ENCODE assay signal across 10 cellular contexts in genomic region chr1:21337010-21337437, GRCh38. TPM values are rescaled to one million over a fixed set of nuclear protein-coding genes. Genes with fewer than 3 reads are reported as not detected.
DNase-seq lines count a peak whose midpoint lies in the region; ATAC-seq, FAIRE-seq and TF ChIP-seq lines count a peak whose summit lies in the region.
"Had no signal": no experiment of that assay in that cellular context is flagged by ENCODE, and none has a peak within 500 bp of the region (broad histone marks: within the 10 kb centered on the region; RNA-seq: fewer than 3 reads in every experiment).

No MANE protein-coding gene starts in this region.

- peak overlapping the region in 2 of 3 experiments; percentile 45 to 74 for H3K27ac Mint-ChIP-seq in nephron

- POLR2A ChIA-PET in GM12878 (lab: Charles Lee) = interaction anchor here (4.6 to 8.9 kb wide), 3 partner anchors 7 to 44 kb away, joined by 32 to 88 read pairs (median 60); partner anchors contain the start of gene ECE1

- 71% methylated on average over 8 of the region's 8 CpGs for WGBS in GM12878 (ENCODE audit: insufficient coverage, insufficient replicate concordance, low lambda C conversion rate, missing lambda C conversion rate)

- no peak for FAIRE-seq in GM12878 (lab: Jason Lieb, UNC)

- H3K4me3 ChIP-seq in right atrium auricular region = no peak overlapping the region
- no peak overlapping the region for H3K4me3 ChIP-seq in GM12878

- RAD21 ChIA-PET in GM12878 (lab: Charles Lee; ENCODE audit: unreplicated experiment) = interaction anchor here (0.9 to 3.6 kb wide), 11 partner anchors 8 to 82 kb away, joined by 3 to 26 read pairs (median 7); partner anchors contain the start of gene ECE1

- H3K9ac ChIP-seq in GM12878 (ENCODE audit: control insufficient read depth, insufficient read depth, low read length) = no peak overlapping the region

- peaks cover 14% of the 10 kb centered on the region for H3K79me2 ChIP-seq in GM12878 (ENCODE audit: control insufficient read depth, insufficient read depth, low read length)

- no TSS peak for BruUV-seq in GM12878 (replicated peaks; lab: Mats Ljungman, UMichigan)

- H3K9me3 ChIP-seq in right atrium auricular region (no peaks in the 10 kb centered on the region), GM12878 (replicated peaks; ENCODE audit: control insufficient read depth, insufficient read depth, low read length) (no peaks in the 10 kb centered on the region)

- H3K36me3 ChIP-seq in right atrium auricular region = peaks cover 7% of the 10 kb centered on the region
- H3K36me3 ChIP-seq in GM12878 (ENCODE audit: control insufficient read depth in 2 of 2, insufficient read depth in 2 of 2, low read length in 1 of 2) = no peaks in the 10 kb centered on the region

- H3K4me1 Mint-ChIP-seq in nephron = peaks cover 70% of the 10 kb centered on the region

- no peaks in the 10 kb centered on the region; the same call in 1 of the 2 replicates for H4K20me1 ChIP-seq in GM12878 (ENCODE audit: control insufficient read depth, insufficient read depth)

- H3K36me3 Mint-ChIP-seq in nephron (ENCODE audit: low read depth) = no peaks in the 10 kb centered on the region

- TF ChIP-seq RAD21 in GM12878 (IDR thresholded peaks at IDR 0.05; ENCODE audit: insufficient read depth, low read depth, low read length) = no peak

- in situ Hi-C loops in GM12878 (cut with MboI) = no loop called here

- no peak overlapping the region for H2AFZ ChIP-seq in GM12878 (ENCODE audit: control insufficient read depth, low read depth, low read length)

- peaks cover 17% of the 10 kb centered on the region for H3K27me3 Mint-ChIP-seq in nephron (ENCODE audit: low read depth)

- intact Hi-C loops in Right ventricle myocardium superior (cut with DNase I) = no loop called here
- intact Hi-C loops in GM12878 (cut with micrococcal nuclease; ENCODE audit: unreplicated experiment) = no loop called here

- H3K27me3 ChIP-seq in right atrium auricular region (no peaks in the 10 kb centered on the region), GM12878 (replicated peaks in 1 of 2; ENCODE audit: control insufficient read depth in 2 of 2, insufficient read depth in 2 of 2, low read length in 1 of 2) (no peaks in the 10 kb centered on the region)

- H3K4me3 Mint-ChIP-seq in nephron = no peak overlapping the region

- SMC1A ChIA-PET in GM12878 (lab: Charles Lee; ENCODE audit: uncharacterized antibody, unreplicated experiment) = interaction anchor here (0.5 to 10.1 kb wide), 9 partner anchors 12 to 129 kb away, joined by 3 to 123 read pairs (median 11); partner anchors contain the start of gene ECE1

- no peak for TF ChIP-seq POLR2A in GM12878 (IDR thresholded peaks at IDR 0.05; ENCODE audit: low read depth, low read length)

- peak overlapping the region; percentile 13; the same call in 1 of the 2 replicates for H3K4me2 ChIP-seq in GM12878 (ENCODE audit: control insufficient read depth, insufficient read depth)

- TF ChIP-seq EP300 in GM12878 (IDR thresholded peaks at IDR 0.05; ENCODE audit: borderline replicate concordance in 1 of 2, control insufficient read depth in 1 of 2, low read depth in 2 of 2, low read length in 2 of 2) = no peak

- TF ChIP-seq CTCF in right atrium auricular region (IDR thresholded peaks at IDR 0.05) (no peak), GM12878 (IDR thresholded peaks at IDR 0.05 in 2 of 3, conservative IDR thresholded peaks at IDR 0.05 in 1 of 3; ENCODE audit: control insufficient read depth in 2 of 3, extremely low read depth in 1 of 3, insufficient read depth in 1 of 3, low read depth in 3 of 3, low read length in 3 of 3) (no peak), nephron (IDR thresholded peaks at IDR 0.05; ENCODE audit: unreplicated experiment in 3 of 3) (no peak)

- no peak for DNase-seq in right atrium auricular region (ENCODE audit: low spot score)
- no peak for DNase-seq in Right ventricle myocardium superior
- no peak for DNase-seq in GM12878 (ENCODE audit: low read depth, low spot score)
- no peak for DNase-seq in anterior cingulate cortex (lab: John Stamatoyannopoulos, UW)
- DNase-seq: activated CD4-positive, alpha-beta T cell treated with anti-CD3 and anti-CD28 coated beads, Interleukin-2, amount 50 U/mL, for 1 hour; NCI-H2029 treated with DMSO at 0.1 percent for 48 hours had no signal

- ATAC-seq in Right ventricle myocardium superior (ENCODE audit: poor library complexity) (no peak), GM12878 (no peak), HG03571 (IDR thresholded peaks at IDR 0.05; ENCODE audit: unreplicated experiment) (no peak), GM21526 (IDR thresholded peaks at IDR 0.05; ENCODE audit: low FRiP score, unreplicated experiment) (no peak), GM21825 (IDR thresholded peaks at IDR 0.05; ENCODE audit: unreplicated experiment) (no peak)

- CTCF ChIA-PET in GM12878 (lab: Yijun Ruan, JAX) = interaction anchor here (1.3 to 7.5 kb wide), 8 partner anchors 14 to 119 kb away, joined by 3 to 104 read pairs (median 20); partner anchors contain the start of gene ECE1

- H3K4me1 ChIP-seq in right atrium auricular region (peaks cover 0 to 98% of the 10 kb centered on the region in 2 donors), GM12878 (ENCODE audit: control insufficient read depth, insufficient read depth, low read length) (peaks cover 45% of the 10 kb centered on the region)

- peak overlapping the region; percentile 88 to 91 for H3K27ac ChIP-seq in right atrium auricular region
- no peak overlapping the region for H3K27ac ChIP-seq in GM12878 (ENCODE audit: control insufficient read depth, insufficient read depth)

- no peaks in the 10 kb centered on the region for H3K9me3 Mint-ChIP-seq in nephron

TF ChIP-seq in GM12878, 131 proteins besides CTCF, POLR2A, EP300 and RAD21 (continues in another document):
- no peak for TF ChIP-seq TCF7 (IDR thresholded peaks at IDR 0.05; ENCODE audit: borderline replicate concordance)
- no peak for TF ChIP-seq ZBTB11 (CRISPR knock-in tag; IDR thresholded peaks at IDR 0.05)
- TF ChIP-seq MXI1 (IDR thresholded peaks at IDR 0.05; ENCODE audit: low read depth, low read length) = no peak
- TF ChIP-seq MLLT1 (IDR thresholded peaks at IDR 0.05) = no peak

RNA-seq across cellular contexts. Expression of gene ECE1, which starts 46.8 kb away (rescaled TPM):
- total RNA-seq in right atrium auricular region = 100 to 1,000 TPM in 1 of 2 donors, 10 to 100 TPM in 1; 83.7 to 152 TPM
- total RNA-seq in Right ventricle myocardium superior = 45.3 TPM
- 121 and 133 TPM in 2 replicates for total RNA-seq in GM12878 (2013; cell fraction: nucleolus; rRNA removed)
- 39.9 and 40.5 TPM in 2 replicates for total RNA-seq in GM12878 (2014; rRNA removed)
- 19.2 and 20.4 TPM in 2 replicates for total RNA-seq in GM12878 (2014; rRNA removed; fragmentation: Illumina TruSeq; extraction: Trizol)
- total RNA-seq in GM12878 (2021) = 81.0 and 81.5 TPM in 2 replicates
- 13.5 TPM for polyA plus RNA-seq in GM12878 (2011; ENCODE audit: low read depth)
- polyA plus RNA-seq in GM12878 (2011; rRNA removed) = 23.4 and 34.2 TPM in 2 replicates
- polyA plus RNA-seq in GM12878 (2011; cell fraction: cytosol; rRNA removed) = 20.8 and 22.4 TPM in 2 replicates
- polyA plus RNA-seq in GM12878 (2011; cell fraction: nucleus; rRNA removed) = 46.3 and 47.3 TPM in 2 replicates
- polyA plus RNA-seq in GM12878 (2012) = 11.0 and 13.7 TPM in 2 replicates
- 39.6 and 50.9 TPM in 2 replicates for polyA plus RNA-seq in GM12878 (2014; fragmentation: Illumina TruSeq; extraction: Trizol)
- polyA plus RNA-seq in GM12878 (2014; fragmentation: Nextera tagmentation; extraction: Ambion mirVana) = 1 to 10 TPM in 1 of 2 experiments, under 1 TPM in 1; 0.97 to 2.4 TPM
- polyA plus RNA-seq in GM12878 (2014; rRNA removed) = 32.2 and 41.0 TPM in 2 replicates
- 10 to 100 TPM; 40.5 to 43.6 TPM for polyA plus RNA-seq in GM12878 (2016; fragmentation: Nextera tagmentation; extraction: Ambion mirVana)
- 36.1 and 38.8 TPM in 2 replicates for polyA minus RNA-seq in GM12878 (2011; rRNA and poly(A)+ RNA removed)
- polyA minus RNA-seq in GM12878 (2011; cell fraction: cytosol; rRNA and poly(A)+ RNA removed) = 15.8 and 16.8 TPM in 2 replicates
- 31.1 and 39.1 TPM in 2 replicates for polyA minus RNA-seq in GM12878 (2011; cell fraction: nucleus; rRNA and poly(A)+ RNA removed)
